ENCODE assay signal across 29 cellular contexts in genomic region chr9:98917691-98918487, GRCh38. TPM values are rescaled to one million over a fixed set of nuclear protein-coding genes. Genes with fewer than 3 reads are reported as not detected.
DNase-seq lines count a peak whose midpoint lies in the region; ATAC-seq, FAIRE-seq and TF ChIP-seq lines count a peak whose summit lies in the region.
"Had no signal": no experiment of that assay in that cellular context is flagged by ENCODE, and none has a peak within 500 bp of the region (broad histone marks: within the 10 kb centered on the region; RNA-seq: fewer than 3 reads in every experiment).

No MANE protein-coding gene starts in this region.

- no peak overlapping the region; the same call in 1 of the 2 replicates for H3K18ac ChIP-seq in IMR-90 (ENCODE audit: low read depth, low read length)

- intact Hi-C loops in IMR-90 (cut with micrococcal nuclease) (no loop called here), right cardiac atrium (cut with DNase I) (no loop called here), pancreas (cut with DNase I) (no loop called here)

- no peak for TF ChIP-seq RAD21 in IMR-90 (IDR thresholded peaks at IDR 0.05; ENCODE audit: low read length)

- 0 out of 4 replicates have a peak overlapping the region, but pooled peaks of 1 of the 2 experiments have one; percentile 37 for H4K8ac ChIP-seq in IMR-90 (ENCODE audit: low read depth in 2 of 2, low read length in 2 of 2)

- ATAC-seq in IMR-90 (ENCODE audit: low read depth) (no peak; the same call in 1 of the 2 replicates), right cardiac atrium (peak; percentile 27 to 61), pancreas (peak; percentile 81 to 93 (median 84)), GM18867 (IDR thresholded peaks at IDR 0.05; ENCODE audit: unreplicated experiment) (no peak)
- ATAC-seq: A549; gastroesophageal sphincter; stimulated activated naive CD8-positive, alpha-beta T cell treated with anti-CD3 and anti-CD28 coated beads, Interleukin-15, amount 100 ng/mL, for 72 hours had no signal

- peak overlapping the region; percentile 32; the same call in 1 of the 2 replicates for H3K4ac ChIP-seq in IMR-90 (ENCODE audit: low read depth, low read length)

- H2BK15ac ChIP-seq in IMR-90 (ENCODE audit: low read depth, low read length), result 0 out of 3 replicates have a peak overlapping the region, but pooled peaks have one; percentile 41

- H4K91ac ChIP-seq in IMR-90 (ENCODE audit: insufficient read depth, low read depth, low read length), result 0 out of 2 replicates have a peak overlapping the region, but pooled peaks have one; percentile 3

- H2BK5ac ChIP-seq in IMR-90 (ENCODE audit: low read depth, low read length, poor library complexity, severe bottlenecking), result no peak overlapping the region

- no peak overlapping the region for H3K23ac ChIP-seq in IMR-90 (ENCODE audit: low read depth, low read length)

- H3K4me3 ChIP-seq in IMR-90 (ENCODE audit: insufficient read depth, low read depth, low read length) (no peak overlapping the region), endodermal cell (ENCODE audit: low read length) (no peak overlapping the region), right cardiac atrium (ENCODE audit: low read length) (no peak overlapping the region), pancreas (no peak overlapping the region)
- H3K4me3 ChIP-seq: A549, BLaER1, gastroesophageal sphincter, GM23338 had no signal

- H2AK5ac ChIP-seq in IMR-90 (ENCODE audit: low read depth, low read length), result peak overlapping the region; percentile 51; the same call in 1 of the 2 replicates

- no peak overlapping the region for H3K27ac Mint-ChIP-seq in endodermal cell
- H3K27ac Mint-ChIP-seq: activated T-cell treated with anti-CD3 and anti-CD28 coated beads, Interleukin-2, amount 50 U/mL, for 24 hours; GM23338; progenitor cell of endocrine pancreas; type B pancreatic cell had no signal

- no peak overlapping the region for H3K56ac ChIP-seq in IMR-90 (ENCODE audit: extremely low read depth, insufficient read depth, low read length)

- peak overlapping the region; percentile 42; the same call in 1 of the 2 replicates for H3K14ac ChIP-seq in IMR-90 (replicated peaks; ENCODE audit: low read depth, low read length)

- peak overlapping the region; percentile 32; the same call in 1 of the 2 replicates for H2BK120ac ChIP-seq in IMR-90 (ENCODE audit: low read depth, low read length)

- WGBS in IMR-90 (ENCODE audit: extremely low coverage in 2 of 2, insufficient read length in 1 of 2), 2 experiments, result 80% methylated on average over 1 of the region's 7 CpGs; no CpG with 5 or more reads in 1 of the 2 experiments
- 94 to 96% methylated on average over 4 to 7 of the region's 7 CpGs for WGBS in endodermal cell (ENCODE audit: insufficient coverage in 1 of 2, insufficient read length in 1 of 2), 2 experiments
- 65% methylated on average over 7 of the region's 7 CpGs for WGBS in right cardiac atrium
- WGBS in pancreas, 2 donors, result 37 to 38% methylated on average over 7 of the region's 7 CpGs

- POLR2A ChIA-PET in IMR-90 (lab: Charles Lee; ENCODE audit: unreplicated experiment), result no interaction called here

- BruUV-seq in IMR-90 (replicated peaks; lab: Mats Ljungman, UMichigan), result no TSS peak

- no peak for TF ChIP-seq CTCF in IMR-90 (conservative IDR thresholded peaks at IDR 0.05; ENCODE audit: low read depth, low read length)
- TF ChIP-seq CTCF in endodermal cell (conservative IDR thresholded peaks at IDR 0.05), result no peak
- TF ChIP-seq CTCF in pancreas (IDR thresholded peaks at IDR 0.05), result no peak

- no peak overlapping the region for H3K4me2 ChIP-seq in IMR-90 (ENCODE audit: low read depth, low read length)
- H3K4me2 ChIP-seq: A549, BLaER1, GM23338 had no signal

- H4K5ac ChIP-seq in IMR-90 (ENCODE audit: low read depth, low read length), result peak overlapping the region; percentile 27; the same call in 1 of the 2 replicates

- in situ Hi-C loops in IMR-90 (cut with MboI; ENCODE audit: low sequenced_read_pairs), result no loop called here

- no peaks in the 10 kb centered on the region for H3K36me3 Mint-ChIP-seq in endodermal cell (ENCODE audit: low read depth)
- H3K36me3 Mint-ChIP-seq: type B pancreatic cell had no signal

- H3K4me1 ChIP-seq in IMR-90 (ENCODE audit: control insufficient read depth, insufficient read depth, low read length) (peaks cover 13% of the 10 kb centered on the region), endodermal cell (ENCODE audit: control insufficient read depth, insufficient read depth, low read length) (peaks cover 8% of the 10 kb centered on the region), right cardiac atrium (ENCODE audit: control insufficient read depth, insufficient read depth, low read length) (peaks cover 8% of the 10 kb centered on the region), pancreas (peaks cover 29 to 32% (median 31%) of the 10 kb centered on the region in 3 donors)
- H3K4me1 ChIP-seq: A549 had no signal

- no peak for FAIRE-seq in pancreas (lab: Jason Lieb, UNC)
- FAIRE-seq: A549, GM12892 had no signal

- H3K9me3 ChIP-seq in IMR-90 (ENCODE audit: control insufficient read depth, insufficient read depth, low read length), result no peaks in the 10 kb centered on the region
- H3K9me3 ChIP-seq in endodermal cell (ENCODE audit: control insufficient read depth, low read length), result no peaks in the 10 kb centered on the region
- no peaks in the 10 kb centered on the region for H3K9me3 ChIP-seq in right cardiac atrium (ENCODE audit: control insufficient read depth, low read length)
- H3K9me3 ChIP-seq in pancreas, result no peaks in the 10 kb centered on the region
- H3K9me3 ChIP-seq: A549, BLaER1, gastroesophageal sphincter had no signal

- no peak overlapping the region for H2AK9ac ChIP-seq in IMR-90 (replicated peaks; ENCODE audit: low read depth, low read length, poor library complexity)

- no peaks in the 10 kb centered on the region for H3K79me1 ChIP-seq in IMR-90 (ENCODE audit: low read depth in 1 of 2, low read length in 2 of 2)

- H3K9me1 ChIP-seq in IMR-90 (ENCODE audit: insufficient read depth, low read length), result peaks cover 6% of the 10 kb centered on the region

- H3K9ac ChIP-seq in IMR-90 (ENCODE audit: low read depth, low read length), result no peak overlapping the region
- no peak overlapping the region for H3K9ac ChIP-seq in endodermal cell (ENCODE audit: extremely low read depth, low read length, poor library complexity, severe bottlenecking)
- H3K9ac ChIP-seq: BLaER1 had no signal

- H3K4me3 Mint-ChIP-seq in endodermal cell, result no peak overlapping the region
- H3K4me3 Mint-ChIP-seq: activated T-cell treated with anti-CD3 and anti-CD28 coated beads, Interleukin-2, amount 50 U/mL, for 24 hours; GM23338; stimulated activated naive CD8-positive, alpha-beta T cell treated with anti-CD3 and anti-CD28 coated beads, Interleukin-15, amount 100 ng/mL, for 72 hours; type B pancreatic cell had no signal

- H3K27ac ChIP-seq in IMR-90 (ENCODE audit: insufficient read depth, low read length) (peak overlapping the region; percentile 5; the same call in 1 of the 2 replicates), endodermal cell (ENCODE audit: low read depth, low read length) (no peak overlapping the region), right cardiac atrium (ENCODE audit: low read length) (peak overlapping the region; percentile 25), pancreas (peak overlapping the region in 2 of 4 donors; percentile 61 to 74)
- H3K27ac ChIP-seq: A549, BLaER1 had no signal

- no peaks in the 10 kb centered on the region for H3K27me3 ChIP-seq in IMR-90 (ENCODE audit: control insufficient read depth, insufficient read depth, low read length)
- H3K27me3 ChIP-seq in endodermal cell (ENCODE audit: control insufficient read depth, insufficient read depth, low read length, poor library complexity, severe bottlenecking), result no peaks in the 10 kb centered on the region
- no peaks in the 10 kb centered on the region for H3K27me3 ChIP-seq in right cardiac atrium (ENCODE audit: control insufficient read depth, insufficient read depth)
- no peaks in the 10 kb centered on the region for H3K27me3 ChIP-seq in pancreas
- H3K27me3 ChIP-seq: BLaER1, gastroesophageal sphincter had no signal

- H3K36me3 ChIP-seq in IMR-90 (ENCODE audit: control insufficient read depth, insufficient read depth, low read length), result no peaks in the 10 kb centered on the region
- no peaks in the 10 kb centered on the region for H3K36me3 ChIP-seq in endodermal cell (ENCODE audit: control insufficient read depth, insufficient read depth, low read length)
- no peaks in the 10 kb centered on the region for H3K36me3 ChIP-seq in pancreas
- H3K36me3 ChIP-seq: BLaER1, gastroesophageal sphincter had no signal

- CTCF ChIA-PET in IMR-90 (lab: Yijun Ruan, JAX), result interaction anchor here (1.2 kb wide), 1 partner anchor 56 kb away, joined by 3 read pairs; no protein-coding TSS in a partner anchor

- H4K20me1 ChIP-seq in IMR-90 (ENCODE audit: insufficient read depth, low read length), result no peaks in the 10 kb centered on the region
- H4K20me1 ChIP-seq: BLaER1 had no signal

- no peaks in the 10 kb centered on the region for H3K27me3 Mint-ChIP-seq in endodermal cell (ENCODE audit: insufficient read depth)
- H3K27me3 Mint-ChIP-seq: stimulated activated naive CD8-positive, alpha-beta T cell treated with anti-CD3 and anti-CD28 coated beads, Interleukin-15, amount 100 ng/mL, for 72 hours had no signal

- DNase-seq in IMR-90, result no peak
- DNase-seq in endodermal cell, result peak; percentile 26
- DNase-seq in right cardiac atrium, result no peak
- DNase-seq in pancreas, result peak in 4 of 6 donors; percentile 28 to 85 (median 74)
- DNase-seq in DMS53 (lab: John Stamatoyannopoulos, UW), result no peak
- no peak for DNase-seq in retina
- DNase-seq in AML-193 (lab: John Stamatoyannopoulos, UW), result no peak
- DNase-seq: activated CD4-positive, CD25-positive, alpha-beta regulatory T cell treated with anti-CD3 and anti-CD28 coated beads, Interleukin-2, amount 50 U/mL, for 72 hours; activated naive CD4-positive, alpha-beta T cell; activated T-cell treated with anti-CD3 and anti-CD28 coated beads, Interleukin-2, amount 50 U/mL, for 24 hours; amygdala; caudate nucleus; COR-L47; dermis blood vessel endothelial cell; NCI-H1092; NCI-H187 treated with DMSO at 0.1 percent for 48 hours; NCI-H2227 treated with DMSO at 0.1 percent for 48 hours; OCI-M1; SHP77; stimulated activated CD4-positive, alpha-beta T cell treated with anti-CD3 and anti-CD28 coated beads, Interleukin-4, amount 100 ng/mL, for 4 hours; stimulated activated naive CD8-positive, alpha-beta T cell treated with anti-CD3 and anti-CD28 coated beads, Interleukin-15, amount 100 ng/mL, for 72 hours had no signal

- peak overlapping the region; percentile 23 for H2BK20ac ChIP-seq in IMR-90 (ENCODE audit: low read depth, low read length)

- H3K9me3 Mint-ChIP-seq in endodermal cell, result no peaks in the 10 kb centered on the region
- H3K9me3 Mint-ChIP-seq: activated T-cell treated with anti-CD3 and anti-CD28 coated beads, Interleukin-2, amount 50 U/mL, for 24 hours; GM23338; stimulated activated naive CD8-positive, alpha-beta T cell treated with anti-CD3 and anti-CD28 coated beads, Interleukin-15, amount 100 ng/mL, for 72 hours; type B pancreatic cell had no signal

- TF ChIP-seq POLR2A in IMR-90 (IDR thresholded peaks at IDR 0.05; ENCODE audit: low read depth, low read length), result no peak

- H2AFZ ChIP-seq in IMR-90 (replicated peaks; ENCODE audit: low read length, poor library complexity), result peak overlapping the region; percentile 26

- dilution Hi-C loops in IMR-90 (cut with HindIII; ENCODE audit: low sequenced_read_pairs, unreplicated experiment), result no loop called here

- peaks cover 12% of the 10 kb centered on the region for H3K4me1 Mint-ChIP-seq in endodermal cell
- H3K4me1 Mint-ChIP-seq: stimulated activated naive CD8-positive, alpha-beta T cell treated with anti-CD3 and anti-CD28 coated beads, Interleukin-15, amount 100 ng/mL, for 72 hours had no signal

RNA-seq across cellular contexts. Expression of gene COL15A1, which starts 25.8 kb away (rescaled TPM):
- total RNA-seq in IMR-90 (2012; rRNA removed), result 1.9 and 2.2 TPM in 2 replicates
- polyA plus RNA-seq in IMR-90 (2012; rRNA removed), result 3.1 and 3.7 TPM in 2 replicates
- polyA plus RNA-seq in IMR-90 (2012; cell fraction: cytosol; rRNA removed), result 1.9 and 4.0 TPM in 2 replicates
- polyA plus RNA-seq in IMR-90 (2012; cell fraction: nucleus; rRNA removed; ENCODE audit: low replicate concordance), result 4.3 and 4.6 TPM in 2 replicates
- under 1 TPM in 1 of 2 donors, not detected in 1; 0.27 TPM for total RNA-seq in endodermal cell
- polyA plus RNA-seq in endodermal cell (2013, experiment 1 of 2), result 0.39 TPM
- 0.33 TPM for polyA plus RNA-seq in endodermal cell (2013, experiment 2 of 2)
- 10 to 100 TPM; 34.7 to 87.1 (median 63.5) TPM for total RNA-seq in right cardiac atrium
- polyA plus RNA-seq in right cardiac atrium, result 22.5 TPM
- 10 to 100 TPM in 4 of 6 donors, 1 to 10 TPM in 2; 9.4 to 43.4 (median 19.4) TPM for total RNA-seq in pancreas
- polyA plus RNA-seq in pancreas, result 1 to 10 TPM; 6.7 to 7.0 TPM
- total RNA-seq: progenitor cell of endocrine pancreas had no signal

Comparison
In these comparisons a context has a peak if more than half of its experiments do, and no peak if none do; other contexts are left out.
1. ATAC-seq: peak in right cardiac atrium (2 of 2) and pancreas (4 of 4); none in IMR-90 (single experiment) and GM18867 (single experiment).
2. DNase-seq: peak in endodermal cell (single experiment) and pancreas (4 of 6); none in IMR-90 (single experiment), right cardiac atrium (0 of 3), DMS53 (single experiment), retina (single experiment) and AML-193 (0 of 2).